Comparison of ENCODE assay signal across 1 cellular context in the genomic region with DNA sequence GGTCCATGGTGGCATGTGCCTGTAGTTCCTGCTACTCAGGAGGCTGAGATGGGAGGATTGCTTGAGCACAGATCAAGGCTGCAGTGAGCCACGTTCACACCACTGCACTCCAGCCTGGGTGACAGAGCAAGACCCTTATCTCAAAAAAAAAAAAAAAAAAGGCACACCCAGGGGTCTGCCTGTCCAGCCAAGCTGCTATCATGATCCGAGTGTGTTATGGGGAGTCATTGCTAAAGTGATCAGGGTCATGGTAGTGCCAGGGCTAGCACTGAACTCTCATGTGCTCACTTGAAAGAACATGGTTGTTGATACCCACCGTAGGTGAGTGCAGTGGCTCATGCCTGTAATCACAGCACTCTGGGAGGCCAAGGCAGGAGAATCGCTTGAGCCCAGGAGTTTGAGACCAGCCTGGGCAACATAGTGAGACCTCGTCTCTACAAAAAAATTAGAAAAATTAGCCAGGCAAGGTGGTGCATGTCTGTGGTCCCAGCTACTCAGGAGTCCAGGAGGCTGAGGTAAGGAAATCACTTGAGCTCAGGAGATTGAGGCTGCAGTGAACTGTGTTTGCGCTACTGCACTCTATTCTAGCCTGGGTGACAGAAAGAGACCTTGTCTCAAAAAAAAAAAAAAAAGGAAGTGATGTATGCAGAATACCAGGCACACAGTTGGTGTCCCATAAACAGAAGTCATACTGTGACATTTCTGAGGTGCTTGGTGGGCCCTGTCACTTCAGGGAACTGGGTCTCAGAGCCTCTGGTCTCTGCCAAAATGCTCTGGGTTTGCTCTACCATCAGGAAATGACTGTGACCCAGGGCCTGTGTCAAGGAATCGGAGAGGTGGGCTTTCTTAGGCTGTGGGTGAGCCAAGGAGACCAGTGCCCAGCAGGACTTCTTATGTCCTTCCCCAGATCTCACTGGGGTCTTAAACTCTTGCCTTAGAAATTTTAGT.
A peak's percentile ranks its signal among the peaks of the same experiment; 100 is the strongest.
TF ChIP-seq lines count a peak whose summit lies in the region.

No MANE protein-coding gene starts in this region.

TF ChIP-seq in HepG2, 621 proteins besides CTCF, POLR2A, EP300 and RAD21 (continued from another document and continues in another):
- TF ChIP-seq, protein P1, sequence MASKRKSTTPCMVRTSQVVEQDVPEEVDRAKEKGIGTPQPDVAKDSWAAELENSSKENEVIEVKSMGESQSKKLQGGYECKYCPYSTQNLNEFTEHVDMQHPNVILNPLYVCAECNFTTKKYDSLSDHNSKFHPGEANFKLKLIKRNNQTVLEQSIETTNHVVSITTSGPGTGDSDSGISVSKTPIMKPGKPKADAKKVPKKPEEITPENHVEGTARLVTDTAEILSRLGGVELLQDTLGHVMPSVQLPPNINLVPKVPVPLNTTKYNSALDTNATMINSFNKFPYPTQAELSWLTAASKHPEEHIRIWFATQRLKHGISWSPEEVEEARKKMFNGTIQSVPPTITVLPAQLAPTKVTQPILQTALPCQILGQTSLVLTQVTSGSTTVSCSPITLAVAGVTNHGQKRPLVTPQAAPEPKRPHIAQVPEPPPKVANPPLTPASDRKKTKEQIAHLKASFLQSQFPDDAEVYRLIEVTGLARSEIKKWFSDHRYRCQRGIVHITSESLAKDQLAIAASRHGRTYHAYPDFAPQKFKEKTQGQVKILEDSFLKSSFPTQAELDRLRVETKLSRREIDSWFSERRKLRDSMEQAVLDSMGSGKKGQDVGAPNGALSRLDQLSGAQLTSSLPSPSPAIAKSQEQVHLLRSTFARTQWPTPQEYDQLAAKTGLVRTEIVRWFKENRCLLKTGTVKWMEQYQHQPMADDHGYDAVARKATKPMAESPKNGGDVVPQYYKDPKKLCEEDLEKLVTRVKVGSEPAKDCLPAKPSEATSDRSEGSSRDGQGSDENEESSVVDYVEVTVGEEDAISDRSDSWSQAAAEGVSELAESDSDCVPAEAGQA (IDR thresholded peaks at IDR 0.05; ENCODE audit: low read depth), result 0 out of 2 replicates have a peak, but pooled peaks have one; percentile 34
- TF ChIP-seq, protein P1 (CRISPR knock-in tag; IDR thresholded peaks at IDR 0.05; ENCODE audit: borderline replicate concordance), result no peak
- TF ChIP-seq DNMT1 (CRISPR knock-in tag; IDR thresholded peaks at IDR 0.05) (no peak; the same call in 1 of the 2 replicates), TARDBP (CRISPR knock-in tag; IDR thresholded peaks at IDR 0.05) (peak; percentile 64), REL (CRISPR knock-in tag; conservative IDR thresholded peaks at IDR 0.05) (no peak), MAZ (IDR thresholded peaks at IDR 0.05; ENCODE audit: borderline replicate concordance, low read depth, low read length) (no peak), MAZ (CRISPR knock-in tag; IDR thresholded peaks at IDR 0.05; ENCODE audit: low read depth) (peak; percentile 29; the same call in 1 of the 2 replicates), ZC3H13 (CRISPR knock-in tag; IDR thresholded peaks at IDR 0.05) (0 out of 2 replicates have a peak, but pooled peaks have one; percentile 45), ZNF766 (CRISPR knock-in tag; IDR thresholded peaks at IDR 0.05; ENCODE audit: borderline replicate concordance) (no peak), GABPB1 (CRISPR knock-in tag; IDR thresholded peaks at IDR 0.05) (0 out of 2 replicates have a peak, but pooled peaks have one; percentile 21), YY1 (IDR thresholded peaks at IDR 0.05; ENCODE audit: insufficient read depth, insufficient replicate concordance, low read depth, low read length) (no peak), KMT2B (CRISPR knock-in tag; IDR thresholded peaks at IDR 0.05) (no peak; the same call in 1 of the 2 replicates), NFE2 (CRISPR knock-in tag; IDR thresholded peaks at IDR 0.05) (no peak; the same call in 1 of the 2 replicates), GATAD1 (CRISPR knock-in tag; IDR thresholded peaks at IDR 0.05) (no peak), ZNF776 (CRISPR knock-in tag; IDR thresholded peaks at IDR 0.05) (no peak), NR2F2 (IDR thresholded peaks at IDR 0.05; ENCODE audit: borderline replicate concordance, low read depth) (no peak), RBAK (CRISPR knock-in tag; IDR thresholded peaks at IDR 0.05) (no peak), TRIM24 (CRISPR knock-in tag; IDR thresholded peaks at IDR 0.05) (no peak), ZNF614 (CRISPR knock-in tag; IDR thresholded peaks at IDR 0.05; ENCODE audit: borderline replicate concordance) (0 out of 2 replicates have a peak, but pooled peaks have one; percentile 3), NAIF1 (CRISPR knock-in tag; IDR thresholded peaks at IDR 0.05; ENCODE audit: borderline replicate concordance) (no peak), SOX6 (IDR thresholded peaks at IDR 0.05) (no peak), SOX6 (CRISPR knock-in tag; IDR thresholded peaks at IDR 0.05) (no peak), NR1H2 (CRISPR knock-in tag; IDR thresholded peaks at IDR 0.05; ENCODE audit: borderline replicate concordance, low read depth) (no peak)
- TF ChIP-seq, protein P2, sequence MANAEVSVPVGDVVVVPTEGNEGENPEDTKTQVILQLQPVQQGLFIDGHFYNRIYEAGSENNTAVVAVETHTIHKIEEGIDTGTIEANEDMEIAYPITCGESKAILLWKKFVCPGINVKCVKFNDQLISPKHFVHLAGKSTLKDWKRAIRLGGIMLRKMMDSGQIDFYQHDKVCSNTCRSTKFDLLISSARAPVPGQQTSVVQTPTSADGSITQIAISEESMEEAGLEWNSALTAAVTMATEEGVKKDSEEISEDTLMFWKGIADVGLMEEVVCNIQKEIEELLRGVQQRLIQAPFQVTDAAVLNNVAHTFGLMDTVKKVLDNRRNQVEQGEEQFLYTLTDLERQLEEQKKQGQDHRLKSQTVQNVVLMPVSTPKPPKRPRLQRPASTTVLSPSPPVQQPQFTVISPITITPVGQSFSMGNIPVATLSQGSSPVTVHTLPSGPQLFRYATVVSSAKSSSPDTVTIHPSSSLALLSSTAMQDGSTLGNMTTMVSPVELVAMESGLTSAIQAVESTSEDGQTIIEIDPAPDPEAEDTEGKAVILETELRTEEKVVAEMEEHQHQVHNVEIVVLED (CRISPR knock-in tag; IDR thresholded peaks at IDR 0.05; ENCODE audit: borderline replicate concordance), result 0 out of 2 replicates have a peak, but pooled peaks have one; percentile 9
- TF ChIP-seq, protein P3, sequence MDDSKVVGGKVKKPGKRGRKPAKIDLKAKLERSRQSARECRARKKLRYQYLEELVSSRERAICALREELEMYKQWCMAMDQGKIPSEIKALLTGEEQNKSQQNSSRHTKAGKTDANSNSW (CRISPR knock-in tag; IDR thresholded peaks at IDR 0.05; ENCODE audit: borderline replicate concordance), result no peak
- TF ChIP-seq, protein P4, sequence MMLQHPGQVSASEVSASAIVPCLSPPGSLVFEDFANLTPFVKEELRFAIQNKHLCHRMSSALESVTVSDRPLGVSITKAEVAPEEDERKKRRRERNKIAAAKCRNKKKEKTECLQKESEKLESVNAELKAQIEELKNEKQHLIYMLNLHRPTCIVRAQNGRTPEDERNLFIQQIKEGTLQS (CRISPR knock-in tag; IDR thresholded peaks at IDR 0.05), result peak; percentile 6; the same call in 1 of the 2 replicates
- TF ChIP-seq, protein P5, sequence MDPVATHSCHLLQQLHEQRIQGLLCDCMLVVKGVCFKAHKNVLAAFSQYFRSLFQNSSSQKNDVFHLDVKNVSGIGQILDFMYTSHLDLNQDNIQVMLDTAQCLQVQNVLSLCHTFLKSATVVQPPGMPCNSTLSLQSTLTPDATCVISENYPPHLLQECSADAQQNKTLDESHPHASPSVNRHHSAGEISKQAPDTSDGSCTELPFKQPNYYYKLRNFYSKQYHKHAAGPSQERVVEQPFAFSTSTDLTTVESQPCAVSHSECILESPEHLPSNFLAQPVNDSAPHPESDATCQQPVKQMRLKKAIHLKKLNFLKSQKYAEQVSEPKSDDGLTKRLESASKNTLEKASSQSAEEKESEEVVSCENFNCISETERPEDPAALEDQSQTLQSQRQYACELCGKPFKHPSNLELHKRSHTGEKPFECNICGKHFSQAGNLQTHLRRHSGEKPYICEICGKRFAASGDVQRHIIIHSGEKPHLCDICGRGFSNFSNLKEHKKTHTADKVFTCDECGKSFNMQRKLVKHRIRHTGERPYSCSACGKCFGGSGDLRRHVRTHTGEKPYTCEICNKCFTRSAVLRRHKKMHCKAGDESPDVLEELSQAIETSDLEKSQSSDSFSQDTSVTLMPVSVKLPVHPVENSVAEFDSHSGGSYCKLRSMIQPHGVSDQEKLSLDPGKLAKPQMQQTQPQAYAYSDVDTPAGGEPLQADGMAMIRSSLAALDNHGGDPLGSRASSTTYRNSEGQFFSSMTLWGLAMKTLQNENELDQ (CRISPR knock-in tag; IDR thresholded peaks at IDR 0.05; ENCODE audit: borderline replicate concordance), result no peak
- TF ChIP-seq, protein P6, sequence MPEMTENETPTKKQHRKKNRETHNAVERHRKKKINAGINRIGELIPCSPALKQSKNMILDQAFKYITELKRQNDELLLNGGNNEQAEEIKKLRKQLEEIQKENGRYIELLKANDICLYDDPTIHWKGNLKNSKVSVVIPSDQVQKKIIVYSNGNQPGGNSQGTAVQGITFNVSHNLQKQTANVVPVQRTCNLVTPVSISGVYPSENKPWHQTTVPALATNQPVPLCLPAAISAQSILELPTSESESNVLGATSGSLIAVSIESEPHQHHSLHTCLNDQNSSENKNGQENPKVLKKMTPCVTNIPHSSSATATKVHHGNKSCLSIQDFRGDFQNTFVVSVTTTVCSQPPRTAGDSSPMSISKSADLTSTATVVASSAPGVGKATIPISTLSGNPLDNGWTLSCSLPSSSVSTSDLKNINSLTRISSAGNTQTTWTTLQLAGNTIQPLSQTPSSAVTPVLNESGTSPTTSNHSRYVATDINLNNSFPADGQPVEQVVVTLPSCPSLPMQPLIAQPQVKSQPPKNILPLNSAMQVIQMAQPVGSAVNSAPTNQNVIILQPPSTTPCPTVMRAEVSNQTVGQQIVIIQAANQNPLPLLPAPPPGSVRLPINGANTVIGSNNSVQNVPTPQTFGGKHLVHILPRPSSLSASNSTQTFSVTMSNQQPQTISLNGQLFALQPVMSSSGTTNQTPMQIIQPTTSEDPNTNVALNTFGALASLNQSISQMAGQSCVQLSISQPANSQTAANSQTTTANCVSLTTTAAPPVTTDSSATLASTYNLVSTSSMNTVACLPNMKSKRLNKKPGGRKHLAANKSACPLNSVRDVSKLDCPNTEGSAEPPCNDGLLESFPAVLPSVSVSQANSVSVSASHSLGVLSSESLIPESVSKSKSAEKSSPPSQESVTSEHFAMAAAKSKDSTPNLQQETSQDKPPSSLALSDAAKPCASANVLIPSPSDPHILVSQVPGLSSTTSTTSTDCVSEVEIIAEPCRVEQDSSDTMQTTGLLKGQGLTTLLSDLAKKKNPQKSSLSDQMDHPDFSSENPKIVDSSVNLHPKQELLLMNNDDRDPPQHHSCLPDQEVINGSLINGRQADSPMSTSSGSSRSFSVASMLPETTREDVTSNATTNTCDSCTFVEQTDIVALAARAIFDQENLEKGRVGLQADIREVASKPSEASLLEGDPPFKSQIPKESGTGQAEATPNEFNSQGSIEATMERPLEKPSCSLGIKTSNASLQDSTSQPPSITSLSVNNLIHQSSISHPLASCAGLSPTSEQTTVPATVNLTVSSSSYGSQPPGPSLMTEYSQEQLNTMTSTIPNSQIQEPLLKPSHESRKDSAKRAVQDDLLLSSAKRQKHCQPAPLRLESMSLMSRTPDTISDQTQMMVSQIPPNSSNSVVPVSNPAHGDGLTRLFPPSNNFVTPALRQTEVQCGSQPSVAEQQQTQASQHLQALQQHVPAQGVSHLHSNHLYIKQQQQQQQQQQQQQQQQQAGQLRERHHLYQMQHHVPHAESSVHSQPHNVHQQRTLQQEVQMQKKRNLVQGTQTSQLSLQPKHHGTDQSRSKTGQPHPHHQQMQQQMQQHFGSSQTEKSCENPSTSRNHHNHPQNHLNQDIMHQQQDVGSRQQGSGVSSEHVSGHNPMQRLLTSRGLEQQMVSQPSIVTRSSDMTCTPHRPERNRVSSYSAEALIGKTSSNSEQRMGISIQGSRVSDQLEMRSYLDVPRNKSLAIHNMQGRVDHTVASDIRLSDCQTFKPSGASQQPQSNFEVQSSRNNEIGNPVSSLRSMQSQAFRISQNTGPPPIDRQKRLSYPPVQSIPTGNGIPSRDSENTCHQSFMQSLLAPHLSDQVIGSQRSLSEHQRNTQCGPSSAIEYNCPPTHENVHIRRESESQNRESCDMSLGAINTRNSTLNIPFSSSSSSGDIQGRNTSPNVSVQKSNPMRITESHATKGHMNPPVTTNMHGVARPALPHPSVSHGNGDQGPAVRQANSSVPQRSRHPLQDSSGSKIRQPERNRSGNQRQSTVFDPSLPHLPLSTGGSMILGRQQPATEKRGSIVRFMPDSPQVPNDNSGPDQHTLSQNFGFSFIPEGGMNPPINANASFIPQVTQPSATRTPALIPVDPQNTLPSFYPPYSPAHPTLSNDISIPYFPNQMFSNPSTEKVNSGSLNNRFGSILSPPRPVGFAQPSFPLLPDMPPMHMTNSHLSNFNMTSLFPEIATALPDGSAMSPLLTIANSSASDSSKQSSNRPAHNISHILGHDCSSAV (CRISPR knock-in tag; IDR thresholded peaks at IDR 0.05; ENCODE audit: borderline replicate concordance), result no peak; the same call in 1 of the 2 replicates
- TF ChIP-seq, protein P7, sequence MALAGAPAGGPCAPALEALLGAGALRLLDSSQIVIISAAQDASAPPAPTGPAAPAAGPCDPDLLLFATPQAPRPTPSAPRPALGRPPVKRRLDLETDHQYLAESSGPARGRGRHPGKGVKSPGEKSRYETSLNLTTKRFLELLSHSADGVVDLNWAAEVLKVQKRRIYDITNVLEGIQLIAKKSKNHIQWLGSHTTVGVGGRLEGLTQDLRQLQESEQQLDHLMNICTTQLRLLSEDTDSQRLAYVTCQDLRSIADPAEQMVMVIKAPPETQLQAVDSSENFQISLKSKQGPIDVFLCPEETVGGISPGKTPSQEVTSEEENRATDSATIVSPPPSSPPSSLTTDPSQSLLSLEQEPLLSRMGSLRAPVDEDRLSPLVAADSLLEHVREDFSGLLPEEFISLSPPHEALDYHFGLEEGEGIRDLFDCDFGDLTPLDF (CRISPR knock-in tag; IDR thresholded peaks at IDR 0.05), result no peak
